ENCODE assay signal across 10 cellular contexts in genomic region chr10:70418229-70418628, GRCh38. TPM values are rescaled to one million over a fixed set of nuclear protein-coding genes. Genes with fewer than 3 reads are reported as not detected.
DNase-seq lines count a peak whose midpoint lies in the region; ATAC-seq and TF ChIP-seq lines count a peak whose summit lies in the region.
"Had no signal": no experiment of that assay in that cellular context is flagged by ENCODE, and none has a peak within 500 bp of the region (broad histone marks: within the 10 kb centered on the region; RNA-seq: fewer than 3 reads in every experiment).

No MANE protein-coding gene starts in this region.

- DNase-seq in left ventricle myocardium superior, result no peak
- no peak for DNase-seq in Right ventricle myocardium superior
- DNase-seq in SW480 (ENCODE audit: low spot score), result peak; percentile 11
- peak; percentile 32 for DNase-seq in fibroblast of the aortic adventitia (ENCODE audit: low read depth)
- DNase-seq in stimulated activated naive CD8-positive, alpha-beta T cell treated with anti-CD3 and anti-CD28 coated beads, Interleukin-15, amount 100 ng/mL, for 72 hours, result no peak
- DNase-seq in endothelial cell (ENCODE audit: low spot score), result no peak
- no peak for DNase-seq in natural killer cell treated with Interleukin-12 subunit alpha and Interleukin-12 subunit beta and Interleukin-15 and Interleukin-18, amount 100 ng/mL, for 72 hours (ENCODE audit: low spot score)
- DNase-seq: hypothalamus had no signal

- no peak overlapping the region for H3K4me3 ChIP-seq in fibroblast of the aortic adventitia (ENCODE audit: low read depth, low read length)

- intact Hi-C loops in left ventricle myocardium superior (cut with micrococcal nuclease) (no loop called here), Right ventricle myocardium superior (cut with DNase I) (no loop called here)

- TF ChIP-seq CTCF in fibroblast of the aortic adventitia (IDR thresholded peaks at IDR 0.05; ENCODE audit: insufficient read depth, low read length) (no peak), endothelial cell (IDR thresholded peaks at IDR 0.05; ENCODE audit: unreplicated experiment) (no peak)

- ATAC-seq in left ventricle myocardium superior, result peak; percentile 12
- ATAC-seq in Right ventricle myocardium superior (ENCODE audit: poor library complexity), result no peak
- peak; percentile 61 for ATAC-seq in stimulated activated naive CD8-positive, alpha-beta T cell treated with anti-CD3 and anti-CD28 coated beads, Interleukin-15, amount 100 ng/mL, for 72 hours
- no peak for ATAC-seq in HG02759 (IDR thresholded peaks at IDR 0.05; ENCODE audit: unreplicated experiment)
- ATAC-seq in natural killer cell treated with Interleukin-12 subunit alpha and Interleukin-12 subunit beta and Interleukin-15 and Interleukin-18, amount 100 ng/mL, for 72 hours, result no peak

- H3K27me3 Mint-ChIP-seq in stimulated activated naive CD8-positive, alpha-beta T cell treated with anti-CD3 and anti-CD28 coated beads, Interleukin-15, amount 100 ng/mL, for 72 hours, result no peaks in the 10 kb centered on the region
- no peaks in the 10 kb centered on the region for H3K27me3 Mint-ChIP-seq in endothelial cell (ENCODE audit: unreplicated experiment)
- no peaks in the 10 kb centered on the region for H3K27me3 Mint-ChIP-seq in natural killer cell treated with Interleukin-12 subunit alpha and Interleukin-12 subunit beta and Interleukin-15 and Interleukin-18, amount 100 ng/mL, for 72 hours

- no peaks in the 10 kb centered on the region for H3K9me3 Mint-ChIP-seq in stimulated activated naive CD8-positive, alpha-beta T cell treated with anti-CD3 and anti-CD28 coated beads, Interleukin-15, amount 100 ng/mL, for 72 hours
- H3K9me3 Mint-ChIP-seq in endothelial cell (ENCODE audit: unreplicated experiment), result no peaks in the 10 kb centered on the region
- H3K9me3 Mint-ChIP-seq in natural killer cell treated with Interleukin-12 subunit alpha and Interleukin-12 subunit beta and Interleukin-15 and Interleukin-18, amount 100 ng/mL, for 72 hours, result no peaks in the 10 kb centered on the region
- H3K9me3 Mint-ChIP-seq: CD14-positive monocyte had no signal

- H3K4me1 Mint-ChIP-seq in stimulated activated naive CD8-positive, alpha-beta T cell treated with anti-CD3 and anti-CD28 coated beads, Interleukin-15, amount 100 ng/mL, for 72 hours, result peaks cover 39% of the 10 kb centered on the region
- peaks cover 17% of the 10 kb centered on the region for H3K4me1 Mint-ChIP-seq in endothelial cell (ENCODE audit: unreplicated experiment)
- peaks cover 26 to 27% of the 10 kb centered on the region in 2 donors for H3K4me1 Mint-ChIP-seq in natural killer cell treated with Interleukin-12 subunit alpha and Interleukin-12 subunit beta and Interleukin-15 and Interleukin-18, amount 100 ng/mL, for 72 hours (ENCODE audit: low read depth in 2 of 2)
- H3K4me1 Mint-ChIP-seq: CD14-positive monocyte had no signal

- peaks cover 25% of the 10 kb centered on the region for H3K36me3 Mint-ChIP-seq in endothelial cell (ENCODE audit: low read depth, unreplicated experiment)
- H3K36me3 Mint-ChIP-seq in natural killer cell treated with Interleukin-12 subunit alpha and Interleukin-12 subunit beta and Interleukin-15 and Interleukin-18, amount 100 ng/mL, for 72 hours, result peaks cover 19% of the 10 kb centered on the region

- H3K4me3 Mint-ChIP-seq in stimulated activated naive CD8-positive, alpha-beta T cell treated with anti-CD3 and anti-CD28 coated beads, Interleukin-15, amount 100 ng/mL, for 72 hours, result no peak overlapping the region
- no peak overlapping the region for H3K4me3 Mint-ChIP-seq in endothelial cell (ENCODE audit: unreplicated experiment)
- H3K4me3 Mint-ChIP-seq in natural killer cell treated with Interleukin-12 subunit alpha and Interleukin-12 subunit beta and Interleukin-15 and Interleukin-18, amount 100 ng/mL, for 72 hours, result no peak overlapping the region
- H3K4me3 Mint-ChIP-seq: CD14-positive monocyte had no signal

- H3K27ac Mint-ChIP-seq in stimulated activated naive CD8-positive, alpha-beta T cell treated with anti-CD3 and anti-CD28 coated beads, Interleukin-15, amount 100 ng/mL, for 72 hours, result no peak overlapping the region
- no peak overlapping the region for H3K27ac Mint-ChIP-seq in endothelial cell (ENCODE audit: unreplicated experiment)
- H3K27ac Mint-ChIP-seq in natural killer cell treated with Interleukin-12 subunit alpha and Interleukin-12 subunit beta and Interleukin-15 and Interleukin-18, amount 100 ng/mL, for 72 hours, result peak overlapping the region in 1 of 2 donors; percentile 46

RNA-seq across cellular contexts. Expression of gene EIF4EBP2, which starts 14.3 kb away (rescaled TPM):
- total RNA-seq in left ventricle myocardium superior (88.4 TPM), Right ventricle myocardium superior (92.7 TPM), fibroblast of the aortic adventitia (ENCODE audit: low replicate concordance) (54.2 and 60.2 TPM in 2 replicates), endothelial cell (ENCODE audit: unreplicated experiment) (146 TPM)
- 10 to 100 TPM; 49.8 to 54.6 TPM for total RNA-seq in natural killer cell treated with Interleukin-12 subunit alpha and Interleukin-12 subunit beta and Interleukin-15 and Interleukin-18, amount 100 ng/mL, for 72 hours

RNA-seq across cellular contexts. Expression of gene NODAL, which starts 23.3 kb away (rescaled TPM):
- total RNA-seq in left ventricle myocardium superior (not detected), Right ventricle myocardium superior (not detected), fibroblast of the aortic adventitia (ENCODE audit: low replicate concordance) (not detected in 2 replicates), endothelial cell (ENCODE audit: unreplicated experiment) (1.5 TPM)
- not detected for total RNA-seq in natural killer cell treated with Interleukin-12 subunit alpha and Interleukin-12 subunit beta and Interleukin-15 and Interleukin-18, amount 100 ng/mL, for 72 hours

RNA-seq across cellular contexts. Expression of gene LRRC20, which starts 35.8 kb away (rescaled TPM):
- total RNA-seq in left ventricle myocardium superior (60.9 TPM), Right ventricle myocardium superior (59.9 TPM), fibroblast of the aortic adventitia (ENCODE audit: low replicate concordance) (3.7 and 8.6 TPM in 2 replicates), endothelial cell (ENCODE audit: unreplicated experiment) (9.2 TPM)
- 10 to 100 TPM in 1 of 2 donors, 1 to 10 TPM in 1; 6.5 to 17.1 TPM for total RNA-seq in natural killer cell treated with Interleukin-12 subunit alpha and Interleukin-12 subunit beta and Interleukin-15 and Interleukin-18, amount 100 ng/mL, for 72 hours

Comparison
In these comparisons a context has a peak if more than half of its experiments do, and no peak if none do; other contexts are left out.
1. ATAC-seq: peak in left ventricle myocardium superior (single experiment) and stimulated activated naive CD8-positive, alpha-beta T cell treated with anti-CD3 and anti-CD28 coated beads, Interleukin-15, amount 100 ng/mL, for 72 hours (single experiment); none in Right ventricle myocardium superior (single experiment), HG02759 (single experiment) and natural killer cell treated with Interleukin-12 subunit alpha and Interleukin-12 subunit beta and Interleukin-15 and Interleukin-18, amount 100 ng/mL, for 72 hours (0 of 2).
2. DNase-seq: peak in SW480 (single experiment) and fibroblast of the aortic adventitia (single experiment); none in left ventricle myocardium superior (single experiment), Right ventricle myocardium superior (single experiment), stimulated activated naive CD8-positive, alpha-beta T cell treated with anti-CD3 and anti-CD28 coated beads, Interleukin-15, amount 100 ng/mL, for 72 hours (0 of 2), endothelial cell (single experiment) and natural killer cell treated with Interleukin-12 subunit alpha and Interleukin-12 subunit beta and Interleukin-15 and Interleukin-18, amount 100 ng/mL, for 72 hours (single experiment).